3 cellular contexts compared by ENCODE assay signal in genomic region chr1:172420385-172420784, GRCh38.
TF ChIP-seq lines count a peak whose summit lies in the region.

TSS of gene C1orf105 (plus strand) at chr1:172420685. CDS start at chr1:172420886, 201 bp downstream.

TF ChIP-seq in A549, 52 proteins besides CTCF, POLR2A, EP300 and RAD21 (continued from another document):
- TF ChIP-seq POLR2AphosphoS2 (conservative IDR thresholded peaks at IDR 0.05; ENCODE audit: low read length) = no peak
- no peak for TF ChIP-seq RCOR1 (IDR thresholded peaks at IDR 0.05; ENCODE audit: low read depth, low read length)
- TF ChIP-seq CHD2 (IDR thresholded peaks at IDR 0.05; ENCODE audit: low read length, partially characterized antibody) = no peak
- TF ChIP-seq MAFK (IDR thresholded peaks at IDR 0.05; ENCODE audit: partially characterized antibody) = peak; percentile 48

TF ChIP-seq in K562, 482 proteins besides CTCF, POLR2A, EP300 and RAD21 (continued from another document):
- no peak for TF ChIP-seq CHD1 (IDR thresholded peaks at IDR 0.05; ENCODE audit: low read length)
- no peak for TF ChIP-seq ZBTB9 (CRISPR knock-in tag; IDR thresholded peaks at IDR 0.05)
- 0 out of 2 replicates have a peak, but pooled peaks have one; percentile 8 for TF ChIP-seq MAFG (tag; conservative IDR thresholded peaks at IDR 0.05)
- TF ChIP-seq HDAC1 (IDR thresholded peaks at IDR 0.05) = no peak
- no peak for TF ChIP-seq CHCHD3 (CRISPR knock-in tag; IDR thresholded peaks at IDR 0.05)
- no peak for TF ChIP-seq ZFP36 (IDR thresholded peaks at IDR 0.05; ENCODE audit: low read depth, low read length, partially characterized antibody)
- TF ChIP-seq C11orf30 (IDR thresholded peaks at IDR 0.05; ENCODE audit: low read depth) = peak; percentile 45
- no peak for TF ChIP-seq TARDBP (IDR thresholded peaks at IDR 0.05)
- TF ChIP-seq ZNF316 (IDR thresholded peaks at IDR 0.05) = peak; percentile 48
TF ChIP-seq in K562: peak in this region for 3.

TF ChIP-seq in SK-N-SH treated with all-trans-retinoic acid at 6 μM for 48 hours, 23 proteins besides CTCF, POLR2A, EP300 and RAD21 (continued from another document):
- TF ChIP-seq POU6F1 (CRISPR knock-in tag; IDR thresholded peaks at IDR 0.05; ENCODE audit: borderline replicate concordance, low read depth) (no peak), PATZ1 (CRISPR knock-in tag; IDR thresholded peaks at IDR 0.05; ENCODE audit: borderline replicate concordance) (no peak), ISL1 (CRISPR knock-in tag; IDR thresholded peaks at IDR 0.05) (no peak), OSR1 (CRISPR knock-in tag; IDR thresholded peaks at IDR 0.05) (no peak), ZFP30 (CRISPR knock-in tag; IDR thresholded peaks at IDR 0.05) (no peak), TSHZ2 (CRISPR knock-in tag; IDR thresholded peaks at IDR 0.05) (no peak), ZC3H10 (CRISPR knock-in tag; IDR thresholded peaks at IDR 0.05) (no peak), RARB (CRISPR knock-in tag; IDR thresholded peaks at IDR 0.05) (no peak), CSDC2 (CRISPR knock-in tag; IDR thresholded peaks at IDR 0.05) (no peak)
